In the genomic region with DNA sequence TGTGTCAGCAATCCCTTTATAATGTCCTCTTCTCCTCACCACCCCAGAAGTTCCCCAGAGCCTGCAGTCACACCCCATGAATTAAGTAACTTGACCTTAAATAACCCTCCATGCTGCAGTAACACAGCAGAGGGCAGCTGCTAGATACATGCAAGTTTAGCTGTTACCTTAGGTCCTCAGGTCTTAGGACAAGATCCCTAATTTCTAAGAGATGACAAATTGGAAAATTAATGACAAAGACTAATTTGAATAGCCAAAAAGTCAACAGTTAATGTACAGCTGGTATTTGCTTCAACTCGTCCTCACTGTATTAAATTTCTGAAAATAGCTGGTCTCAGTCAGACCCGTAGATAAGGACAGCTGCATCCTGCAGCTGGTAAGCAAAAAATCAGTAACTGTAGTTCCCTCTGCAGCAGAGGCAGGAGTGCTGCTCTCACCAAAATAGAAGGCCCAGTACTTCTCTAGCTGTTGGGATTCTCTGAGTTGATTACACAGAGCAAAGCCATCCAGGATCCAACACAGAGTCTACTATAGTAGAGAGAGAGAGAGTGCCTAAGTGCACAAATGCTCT, we compare ENCODE assay signal across 9 cellular contexts.
DNase-seq lines count a peak whose midpoint lies in the region; ATAC-seq and TF ChIP-seq lines count a peak whose summit lies in the region.
"Had no signal": no experiment of that assay in that cellular context is flagged by ENCODE, and none has a peak within 500 bp of the region (broad histone marks: within the 10 kb centered on the region; RNA-seq: fewer than 3 reads in every experiment).

No MANE protein-coding gene starts in this region.

- H3K4me3 Mint-ChIP-seq in memory B cell, result peak overlapping the region; percentile 1

- no peak overlapping the region for H3K4me3 ChIP-seq in IMR-90 (ENCODE audit: insufficient read depth, low read depth, low read length)
- H3K4me3 ChIP-seq: adrenal gland had no signal

- peaks cover 16% of the 10 kb centered on the region for H3K4me1 Mint-ChIP-seq in memory B cell

- peak; percentile 50 for ATAC-seq in GM21515 (IDR thresholded peaks at IDR 0.05; ENCODE audit: unreplicated experiment)
- ATAC-seq in IMR-90 (ENCODE audit: low read depth), result peak; percentile 62
- ATAC-seq in memory B cell (ENCODE audit: low read depth), result peak; percentile 42
- no peak for ATAC-seq in HG02970 (IDR thresholded peaks at IDR 0.05; ENCODE audit: low FRiP score, unreplicated experiment)

- H3K18ac ChIP-seq in IMR-90 (ENCODE audit: low read depth, low read length), result no peak overlapping the region

- POLR2A ChIA-PET in IMR-90 (lab: Charles Lee; ENCODE audit: unreplicated experiment), result no interaction called here

- CTCF ChIA-PET in IMR-90 (lab: Yijun Ruan, JAX), result interaction anchor here (1.0 kb wide), 1 partner anchor 9 kb away, joined by 6 read pairs; no protein-coding TSS in a partner anchor

- no peaks in the 10 kb centered on the region for H3K9me1 ChIP-seq in IMR-90 (ENCODE audit: insufficient read depth, low read length)

- H2BK5ac ChIP-seq in IMR-90 (ENCODE audit: low read depth, low read length, poor library complexity, severe bottlenecking), result no peak overlapping the region

- H4K91ac ChIP-seq in IMR-90 (ENCODE audit: insufficient read depth, low read depth, low read length), result no peak overlapping the region

- H3K14ac ChIP-seq in IMR-90 (replicated peaks; ENCODE audit: low read depth, low read length), result no peak overlapping the region; the same call in 1 of the 2 replicates

- no peak for TF ChIP-seq RAD21 in IMR-90 (IDR thresholded peaks at IDR 0.05; ENCODE audit: low read length)

- in situ Hi-C loops in IMR-90 (cut with MboI; ENCODE audit: low sequenced_read_pairs), result no loop called here

- H3K9me3 Mint-ChIP-seq in memory B cell, result no peaks in the 10 kb centered on the region

- DNase-seq in DMS 273 treated with DMSO at 0.1 percent for 48 hours (lab: John Stamatoyannopoulos, UW) (peak; percentile 70), IMR-90 (no peak), SHP77 treated with DMSO at 0.1 percent for 48 hours (lab: John Stamatoyannopoulos, UW) (peak; percentile 93), memory B cell (ENCODE audit: low spot score in 2 of 2) (no peak), inferior parietal cortex (ENCODE audit: extremely low spot score) (no peak)
- no peak for DNase-seq in activated CD4-positive, alpha-beta T cell treated with anti-CD3 and anti-CD28 coated beads, Interleukin-2, amount 50 U/mL, for 1 hour

- H3K56ac ChIP-seq in IMR-90 (ENCODE audit: extremely low read depth, insufficient read depth, low read length), result no peak overlapping the region

- no peak overlapping the region for H4K8ac ChIP-seq in IMR-90 (ENCODE audit: low read depth in 2 of 2, low read length in 2 of 2)

- H3K27me3 Mint-ChIP-seq in memory B cell, result no peaks in the 10 kb centered on the region

- H3K23ac ChIP-seq in IMR-90 (ENCODE audit: low read depth, low read length), result no peak overlapping the region

- TF ChIP-seq CTCF in IMR-90 (conservative IDR thresholded peaks at IDR 0.05; ENCODE audit: low read depth, low read length), result no peak

- H2BK15ac ChIP-seq in IMR-90 (ENCODE audit: low read depth, low read length), result no peak overlapping the region

- no peak overlapping the region for H4K5ac ChIP-seq in IMR-90 (ENCODE audit: low read depth, low read length)

- H2AK9ac ChIP-seq in IMR-90 (replicated peaks; ENCODE audit: low read depth, low read length, poor library complexity), result no peak overlapping the region

- peak overlapping the region; percentile 32 for H3K27ac Mint-ChIP-seq in memory B cell

- no peak overlapping the region for H2BK120ac ChIP-seq in IMR-90 (ENCODE audit: low read depth, low read length)

- no peaks in the 10 kb centered on the region for H3K36me3 Mint-ChIP-seq in memory B cell

- no peak overlapping the region for H3K4me2 ChIP-seq in IMR-90 (ENCODE audit: low read depth, low read length)

- H3K27ac ChIP-seq in IMR-90 (ENCODE audit: insufficient read depth, low read length), result no peak overlapping the region

- no peak overlapping the region for H2BK20ac ChIP-seq in IMR-90 (ENCODE audit: low read depth, low read length)

- no peak overlapping the region for H3K9ac ChIP-seq in IMR-90 (ENCODE audit: low read depth, low read length)

- H3K36me3 ChIP-seq in IMR-90 (ENCODE audit: control insufficient read depth, insufficient read depth, low read length), result no peaks in the 10 kb centered on the region
- H3K36me3 ChIP-seq: adrenal gland had no signal

- no peaks in the 10 kb centered on the region; the same call in 1 of the 2 replicates for H3K4me1 ChIP-seq in IMR-90 (ENCODE audit: control insufficient read depth, insufficient read depth, low read length)

- no peak overlapping the region for H2AFZ ChIP-seq in IMR-90 (replicated peaks; ENCODE audit: low read length, poor library complexity)

- no peaks in the 10 kb centered on the region for H3K27me3 ChIP-seq in IMR-90 (ENCODE audit: control insufficient read depth, insufficient read depth, low read length)
- H3K27me3 ChIP-seq: adrenal gland had no signal

- no peaks in the 10 kb centered on the region for H3K79me1 ChIP-seq in IMR-90 (ENCODE audit: low read depth in 1 of 2, low read length in 2 of 2)

- TF ChIP-seq POLR2A in IMR-90 (IDR thresholded peaks at IDR 0.05; ENCODE audit: low read depth, low read length), result no peak

- no CpG with 5 or more reads among the region's 2 CpGs for WGBS in IMR-90 (ENCODE audit: extremely low coverage in 2 of 2, insufficient read length in 1 of 2), 2 experiments

- no peak overlapping the region for H2AK5ac ChIP-seq in IMR-90 (ENCODE audit: low read depth, low read length)

- H3K4ac ChIP-seq in IMR-90 (ENCODE audit: low read depth, low read length), result no peak overlapping the region

- intact Hi-C loops in IMR-90 (cut with micrococcal nuclease), result loop anchor here (5.0 kb wide), 2 partner anchors 95 to 150 kb away; no protein-coding TSS in a partner anchor

- no peaks in the 10 kb centered on the region for H4K20me1 ChIP-seq in IMR-90 (ENCODE audit: insufficient read depth, low read length)

- no peaks in the 10 kb centered on the region for H3K9me3 ChIP-seq in IMR-90 (ENCODE audit: control insufficient read depth, insufficient read depth, low read length)
- H3K9me3 ChIP-seq: adrenal gland had no signal

- dilution Hi-C loops in IMR-90 (cut with HindIII; ENCODE audit: low sequenced_read_pairs, unreplicated experiment), result no loop called here

- BruUV-seq in IMR-90 (replicated peaks; lab: Mats Ljungman, UMichigan), result no TSS peak

TF ChIP-seq in IMR-90, 13 proteins besides CTCF, POLR2A, EP300 and RAD21:
- TF ChIP-seq CHD1 (IDR thresholded peaks at IDR 0.05; ENCODE audit: low read depth, low read length) (no peak), CEBPB (IDR thresholded peaks at IDR 0.05; ENCODE audit: low read depth, low read length) (no peak), RCOR1 (IDR thresholded peaks at IDR 0.05; ENCODE audit: insufficient replicate concordance, low read length) (no peak), MAFK (IDR thresholded peaks at IDR 0.05; ENCODE audit: low read depth, low read length) (no peak), RFX5 (IDR thresholded peaks at IDR 0.05; ENCODE audit: low read depth, low read length) (no peak)
- TF ChIP-seq, protein P1, sequence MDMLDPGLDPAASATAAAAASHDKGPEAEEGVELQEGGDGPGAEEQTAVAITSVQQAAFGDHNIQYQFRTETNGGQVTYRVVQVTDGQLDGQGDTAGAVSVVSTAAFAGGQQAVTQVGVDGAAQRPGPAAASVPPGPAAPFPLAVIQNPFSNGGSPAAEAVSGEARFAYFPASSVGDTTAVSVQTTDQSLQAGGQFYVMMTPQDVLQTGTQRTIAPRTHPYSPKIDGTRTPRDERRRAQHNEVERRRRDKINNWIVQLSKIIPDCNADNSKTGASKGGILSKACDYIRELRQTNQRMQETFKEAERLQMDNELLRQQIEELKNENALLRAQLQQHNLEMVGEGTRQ (IDR thresholded peaks at IDR 0.05; ENCODE audit: low read depth, low read length), result no peak

Comparison
In these comparisons a context has a peak if more than half of its experiments do, and no peak if none do; other contexts are left out.
1. DNase-seq: peak in DMS 273 treated with DMSO at 0.1 percent for 48 hours (single experiment) and SHP77 treated with DMSO at 0.1 percent for 48 hours (single experiment); none in IMR-90 (single experiment), memory B cell (0 of 2), activated CD4-positive, alpha-beta T cell treated with anti-CD3 and anti-CD28 coated beads, Interleukin-2, amount 50 U/mL, for 1 hour (single experiment) and inferior parietal cortex (single experiment).